1 cellular context compared by ENCODE assay signal in the genomic region with DNA sequence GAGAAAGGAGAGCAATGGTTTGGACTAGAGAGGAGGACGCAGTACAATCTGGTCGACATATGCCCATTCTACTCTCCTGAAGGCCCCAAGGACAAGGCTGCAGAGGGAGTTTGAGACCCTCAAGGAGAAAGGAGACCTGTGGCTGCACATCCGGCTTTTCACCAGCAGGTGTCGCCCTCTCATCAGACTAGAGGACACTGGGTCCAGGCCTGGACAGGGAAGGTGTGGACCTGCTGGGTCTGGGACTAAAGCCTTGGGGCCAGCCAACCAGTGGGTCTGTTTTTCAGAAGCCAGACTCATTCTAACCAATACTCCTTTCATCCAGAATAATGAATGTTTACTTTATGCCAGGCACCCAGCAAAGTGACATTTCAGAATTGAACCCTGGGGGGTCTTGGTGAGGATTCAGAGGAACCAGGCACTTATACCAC.
A peak's percentile ranks its signal among the peaks of the same experiment; 100 is the strongest.
TF ChIP-seq lines count a peak whose summit lies in the region.

No MANE protein-coding gene starts in this region.

TF ChIP-seq in K562, 482 proteins besides CTCF, POLR2A, EP300 and RAD21 (continued from another document):
- TF ChIP-seq, protein P1, sequence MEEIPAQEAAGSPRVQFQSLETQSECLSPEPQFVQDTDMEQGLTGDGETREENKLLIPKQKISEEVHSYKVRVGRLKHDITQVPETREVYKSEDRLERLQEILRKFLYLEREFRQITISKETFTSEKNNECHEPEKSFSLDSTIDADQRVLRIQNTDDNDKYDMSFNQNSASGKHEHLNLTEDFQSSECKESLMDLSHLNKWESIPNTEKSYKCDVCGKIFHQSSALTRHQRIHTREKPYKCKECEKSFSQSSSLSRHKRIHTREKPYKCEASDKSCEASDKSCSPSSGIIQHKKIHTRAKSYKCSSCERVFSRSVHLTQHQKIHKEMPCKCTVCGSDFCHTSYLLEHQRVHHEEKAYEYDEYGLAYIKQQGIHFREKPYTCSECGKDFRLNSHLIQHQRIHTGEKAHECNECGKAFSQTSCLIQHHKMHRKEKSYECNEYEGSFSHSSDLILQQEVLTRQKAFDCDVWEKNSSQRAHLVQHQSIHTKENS (CRISPR knock-in tag; IDR thresholded peaks at IDR 0.05), result no peak
- TF ChIP-seq ZNF586 (CRISPR knock-in tag; conservative IDR thresholded peaks at IDR 0.05) (no peak), ZNF324 (CRISPR knock-in tag; IDR thresholded peaks at IDR 0.05) (no peak), ARID2 (IDR thresholded peaks at IDR 0.05) (peak; percentile 97), GATAD2A (IDR thresholded peaks at IDR 0.05) (no peak), SIN3A (IDR thresholded peaks at IDR 0.05; ENCODE audit: borderline replicate concordance in 2 of 2, control insufficient read depth in 1 of 2, low read depth in 2 of 2, low read length in 2 of 2) (no peak), NELFE (IDR thresholded peaks at IDR 0.05; ENCODE audit: insufficient read depth, insufficient read length) (no peak), SMC3 (conservative IDR thresholded peaks at IDR 0.05; ENCODE audit: insufficient read depth, low read depth, low read length) (peak; percentile 99), MTA3 (IDR thresholded peaks at IDR 0.05; ENCODE audit: borderline replicate concordance) (0 out of 2 replicates have a peak, but pooled peaks have one; percentile 26), PPARD (CRISPR knock-in tag; IDR thresholded peaks at IDR 0.05) (no peak), SPI1 (IDR thresholded peaks at IDR 0.05; ENCODE audit: borderline replicate concordance, low read depth, low read length) (no peak), POLR2H (tag; IDR thresholded peaks at IDR 0.05; ENCODE audit: low read depth) (no peak), TEAD2 (tag; IDR thresholded peaks at IDR 0.05) (no peak), ZFP36 (IDR thresholded peaks at IDR 0.05; ENCODE audit: low read depth, low read length, partially characterized antibody) (no peak), SMARCC2 (IDR thresholded peaks at IDR 0.05; ENCODE audit: low read depth) (no peak), STAG1 (CRISPR knock-in tag; IDR thresholded peaks at IDR 0.05; ENCODE audit: borderline replicate concordance) (peak; percentile 88; the same call in 1 of the 2 replicates), ATF7 (IDR thresholded peaks at IDR 0.05) (peak; percentile 34; the same call in 1 of the 2 replicates)
- TF ChIP-seq, protein P2, sequence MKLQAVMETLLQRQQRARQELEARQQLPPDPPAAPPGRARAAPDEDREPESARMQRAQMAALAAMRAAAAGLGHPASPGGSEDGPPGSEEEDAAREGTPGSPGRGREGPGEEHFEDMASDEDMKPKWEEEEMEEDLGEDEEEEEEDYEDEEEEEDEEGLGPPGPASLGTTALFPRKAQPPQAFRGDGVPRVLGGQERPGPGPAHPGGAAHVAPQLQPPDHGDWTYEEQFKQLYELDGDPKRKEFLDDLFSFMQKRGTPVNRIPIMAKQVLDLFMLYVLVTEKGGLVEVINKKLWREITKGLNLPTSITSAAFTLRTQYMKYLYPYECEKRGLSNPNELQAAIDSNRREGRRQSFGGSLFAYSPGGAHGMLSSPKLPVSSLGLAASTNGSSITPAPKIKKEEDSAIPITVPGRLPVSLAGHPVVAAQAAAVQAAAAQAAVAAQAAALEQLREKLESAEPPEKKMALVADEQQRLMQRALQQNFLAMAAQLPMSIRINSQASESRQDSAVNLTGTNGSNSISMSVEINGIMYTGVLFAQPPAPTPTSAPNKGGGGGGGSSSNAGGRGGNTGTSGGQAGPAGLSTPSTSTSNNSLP (IDR thresholded peaks at IDR 0.05; ENCODE audit: borderline replicate concordance, low read depth, low read length), result no peak
- TF ChIP-seq, protein P3, sequence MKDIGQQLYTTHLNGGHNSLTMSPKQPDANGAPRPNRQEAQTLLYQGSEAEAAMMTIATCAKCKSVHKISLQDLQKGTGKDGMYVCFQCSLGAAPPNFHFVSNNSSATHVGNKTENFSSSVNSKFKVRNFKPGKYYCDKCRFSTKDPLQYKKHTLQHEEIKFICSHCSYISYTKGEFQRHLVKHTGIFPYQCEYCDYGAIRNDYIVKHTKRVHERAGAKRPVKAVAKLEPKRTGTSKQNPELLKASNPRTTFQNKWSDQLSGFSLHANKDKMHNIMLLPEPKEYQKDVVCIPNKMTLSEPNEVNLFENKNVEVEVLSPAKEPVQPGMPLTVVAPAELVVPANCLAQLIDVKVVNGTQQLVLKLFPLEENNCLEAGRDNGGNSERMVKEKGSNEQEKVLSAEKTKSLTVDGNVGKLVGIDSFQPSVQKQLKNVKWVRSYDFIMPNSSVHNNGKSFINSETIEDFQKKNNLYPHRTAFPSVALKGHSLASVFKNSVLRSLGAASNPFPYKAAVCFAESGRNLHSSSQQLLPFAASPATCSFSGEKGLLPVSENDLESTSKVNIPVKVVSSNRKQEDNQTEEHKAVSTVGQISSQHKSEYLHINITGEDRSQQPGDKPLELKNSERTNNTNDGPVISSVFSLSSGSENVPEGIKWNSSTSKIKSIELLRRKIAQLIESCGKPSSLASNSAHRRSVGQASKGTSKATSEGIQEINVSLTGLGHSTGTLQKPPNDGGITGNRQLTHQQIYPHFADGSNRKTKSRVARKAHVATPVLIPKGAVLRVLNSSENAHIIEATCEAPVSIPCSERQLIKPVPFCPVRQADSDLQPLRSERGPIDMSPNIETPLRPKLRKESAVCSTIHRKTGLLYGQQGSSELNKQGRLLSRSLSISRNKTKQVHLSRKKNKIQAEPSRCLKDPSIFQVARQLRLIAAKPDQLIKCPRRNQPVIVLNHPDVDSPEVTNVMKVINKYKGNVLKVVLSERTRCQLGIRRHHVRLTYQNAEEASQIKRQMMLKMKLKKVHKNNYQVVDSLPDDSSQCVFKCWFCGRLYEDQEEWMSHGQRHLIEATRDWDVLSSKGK (CRISPR knock-in tag; IDR thresholded peaks at IDR 0.05), result no peak
